28 cellular contexts compared by ENCODE assay signal in genomic region chr10:12614390-12615003, GRCh38.
DNase-seq lines count a peak whose midpoint lies in the region; ATAC-seq and TF ChIP-seq lines count a peak whose summit lies in the region.
"Had no signal": no experiment of that assay in that cellular context is flagged by ENCODE, and none has a peak within 500 bp of the region (broad histone marks: within the 10 kb centered on the region; RNA-seq: fewer than 3 reads in every experiment).

No MANE protein-coding gene starts in this region.

- no peak overlapping the region for H2AFZ ChIP-seq in PC-3 (ENCODE audit: low read length)
- no peak overlapping the region for H2AFZ ChIP-seq in mesenchymal stem cell (ENCODE audit: low read depth, low read length)
- H2AFZ ChIP-seq: GM23338 had no signal

- no TSS peak for BruUV-seq in PC-3 (replicated peaks; lab: Mats Ljungman, UMichigan)

- no peak overlapping the region for H4K91ac ChIP-seq in mesenchymal stem cell (ENCODE audit: low read length)

- CTCF ChIA-PET in HEK293 (lab: Yijun Ruan, JAX) = interaction anchor here (0.6 kb wide), 2 partner anchors 210 to 400 kb away, joined by 3 to 4 read pairs; no protein-coding TSS in a partner anchor
- CTCF ChIA-PET in PC-3 (lab: Charles Lee) = no interaction called here

- no peaks in the 10 kb centered on the region for H3K4me1 ChIP-seq in HEK293 (ENCODE audit: control insufficient read depth, insufficient read depth, low read length)
- peaks cover 10% of the 10 kb centered on the region for H3K4me1 ChIP-seq in PC-3 (ENCODE audit: insufficient read depth, low read length)
- H3K4me1 ChIP-seq in mesenchymal stem cell (ENCODE audit: control insufficient read depth, insufficient read depth, low read depth, low read length) = peaks cover 7% of the 10 kb centered on the region
- H3K4me1 ChIP-seq: gastrocnemius medialis, psoas muscle, vagina had no signal

- no peak overlapping the region for H2BK120ac ChIP-seq in mesenchymal stem cell (ENCODE audit: low read depth, low read length)

- no peak overlapping the region for H2BK12ac ChIP-seq in mesenchymal stem cell (ENCODE audit: low read length in 2 of 2)

- TF ChIP-seq CTCF in HEK293 (tag by site-specific recombination; IDR thresholded peaks at IDR 0.05) (no peak), PC-3 (conservative IDR thresholded peaks at IDR 0.05; ENCODE audit: low read depth, low read length) (no peak)

- H4K8ac ChIP-seq in mesenchymal stem cell (ENCODE audit: low read length) = no peak overlapping the region

- H4K20me1 ChIP-seq in PC-3 (ENCODE audit: low read length) = no peaks in the 10 kb centered on the region

- no peak overlapping the region for H3K18ac ChIP-seq in mesenchymal stem cell (ENCODE audit: low read depth in 1 of 2, low read length in 2 of 2)

- peak; percentile 31 for DNase-seq in NCI-H1092 treated with DMSO at 0.1 percent for 48 hours (lab: John Stamatoyannopoulos, UW)
- DNase-seq in NCI-H1092 (lab: John Stamatoyannopoulos, UW) = no peak
- no peak for DNase-seq in PC-3
- DNase-seq in mesenchymal stem cell = no peak
- DNase-seq in GM03348 (ENCODE audit: low spot score) = no peak
- DNase-seq: activated CD4-positive, alpha-beta T cell treated with anti-CD3 and anti-CD28 coated beads for 4 hours; activated effector memory CD4-positive, alpha-beta T cell treated with Interleukin-2 at 50 U/mL for 16 hours; activated naive CD8-positive, alpha-beta T cell treated with anti-CD3 and anti-CD28 coated beads for 36 hours; caudate nucleus; CD4-positive, alpha-beta T cell; cortex of kidney; gastrocnemius medialis; hypothalamus; immature natural killer cell; naive B cell; NCI-H1048; NCI-H2029 treated with DMSO at 0.1 percent for 48 hours; NCI-H774; nucleus accumbens; psoas muscle; Right ventricle myocardium superior; stimulated activated CD8-positive, alpha-beta memory T cell treated with anti-CD3 and anti-CD28 coated beads, Interleukin-4, amount 100 ng/mL, for 48 hours; stimulated activated naive CD8-positive, alpha-beta T cell treated with anti-CD3 and anti-CD28 coated beads, Interleukin-15, amount 100 ng/mL, for 72 hours had no signal

- no peaks in the 10 kb centered on the region for H3K79me2 ChIP-seq in PC-3 (ENCODE audit: low read length)

- H3K9me3 ChIP-seq in HEK293 (ENCODE audit: control insufficient read depth, insufficient read depth, low read depth, low read length) (no peaks in the 10 kb centered on the region), PC-3 (ENCODE audit: low read length) (no peaks in the 10 kb centered on the region), mesenchymal stem cell (ENCODE audit: control insufficient read depth, low read length) (no peaks in the 10 kb centered on the region)
- H3K9me3 ChIP-seq: gastrocnemius medialis, psoas muscle, vagina had no signal

- no peak overlapping the region for H3K4ac ChIP-seq in mesenchymal stem cell (ENCODE audit: low read depth in 1 of 2, low read length in 2 of 2)

- H3K4me2 ChIP-seq in PC-3 (ENCODE audit: low read length) (no peak overlapping the region), mesenchymal stem cell (ENCODE audit: low read length, poor library complexity, severe bottlenecking) (no peak overlapping the region)
- H3K4me2 ChIP-seq: GM23338 had no signal

- H3K27me3 ChIP-seq in PC-3 (ENCODE audit: low read length) = no peaks in the 10 kb centered on the region
- H3K27me3 ChIP-seq in mesenchymal stem cell (ENCODE audit: control insufficient read depth in 1 of 2, insufficient read depth in 1 of 2, low read length in 2 of 2) = no peaks in the 10 kb centered on the region
- H3K27me3 ChIP-seq: gastrocnemius medialis, vagina had no signal

- POLR2A ChIA-PET in HEK293 (lab: Yijun Ruan, JAX) = no interaction called here
- POLR2A ChIA-PET in PC-3 (lab: Charles Lee; ENCODE audit: unreplicated experiment) = no interaction called here

- H3F3A ChIP-seq in PC-3 (ENCODE audit: low read length, unreplicated experiment) = no peaks in the 10 kb centered on the region

- H3K36me3 ChIP-seq in HEK293 (ENCODE audit: control insufficient read depth in 2 of 2, insufficient read depth in 1 of 2, low read length in 2 of 2) (no peaks in the 10 kb centered on the region), PC-3 (ENCODE audit: low read depth, low read length) (no peaks in the 10 kb centered on the region), mesenchymal stem cell (ENCODE audit: control insufficient read depth in 1 of 2, insufficient read depth in 2 of 2, low read depth in 1 of 2, low read length in 2 of 2) (no peaks in the 10 kb centered on the region)
- H3K36me3 ChIP-seq: gastrocnemius medialis, vagina had no signal

- H2AK5ac ChIP-seq in mesenchymal stem cell (ENCODE audit: low read length, severe bottlenecking) = peak overlapping the region; percentile 26

- no peak overlapping the region for H2BK5ac ChIP-seq in mesenchymal stem cell (ENCODE audit: low read depth, low read length, poor library complexity, severe bottlenecking)

- no peak overlapping the region for H2BK15ac ChIP-seq in mesenchymal stem cell (ENCODE audit: low read depth, poor library complexity, severe bottlenecking)

- no peak overlapping the region for H3K23ac ChIP-seq in mesenchymal stem cell (ENCODE audit: low read length in 2 of 2)

- H3K14ac ChIP-seq in mesenchymal stem cell (ENCODE audit: low read length in 2 of 2) = no peak overlapping the region

- H3K4me3 ChIP-seq in HEK293 (ENCODE audit: low read depth, low read length) (no peak overlapping the region), PC-3 (ENCODE audit: low read length) (no peak overlapping the region), mesenchymal stem cell (ENCODE audit: insufficient read depth in 1 of 2, low read depth in 1 of 2, low read length in 2 of 2) (no peak overlapping the region)
- H3K4me3 ChIP-seq: gastrocnemius medialis, GM23338, psoas muscle, vagina had no signal

- H3K9ac ChIP-seq in PC-3 (ENCODE audit: low read length) (no peak overlapping the region), mesenchymal stem cell (ENCODE audit: low read length) (no peak overlapping the region)

- intact Hi-C loops in PC-3 (cut with micrococcal nuclease) = no loop called here

- peaks cover 46% of the 10 kb centered on the region for H3K79me1 ChIP-seq in mesenchymal stem cell (replicated peaks; ENCODE audit: low read length, poor library complexity, severe bottlenecking)

- WGBS in mesenchymal stem cell = 82% methylated on average over 4 of the region's 8 CpGs

- H3K27ac ChIP-seq in HEK293 (ENCODE audit: extremely low read depth, low read depth, low read length) (no peak overlapping the region), PC-3 (ENCODE audit: low read length) (no peak overlapping the region), mesenchymal stem cell (ENCODE audit: low read length, poor library complexity, severe bottlenecking) (no peak overlapping the region)
- H3K27ac ChIP-seq: gastrocnemius medialis, psoas muscle, vagina had no signal

- ATAC-seq in PC-3 = peak; percentile 31
- ATAC-seq in HG03521 (IDR thresholded peaks at IDR 0.05; ENCODE audit: unreplicated experiment) = no peak
- ATAC-seq in GM19467 (IDR thresholded peaks at IDR 0.05; ENCODE audit: unreplicated experiment) = no peak
- ATAC-seq: gastrocnemius medialis; GM23338; psoas muscle; stimulated activated naive CD8-positive, alpha-beta T cell treated with anti-CD3 and anti-CD28 coated beads, Interleukin-15, amount 100 ng/mL, for 72 hours had no signal

- H3K9me2 ChIP-seq in PC-3 (replicated peaks; ENCODE audit: low read length) = no peaks in the 10 kb centered on the region

TF ChIP-seq in HEK293, 187 proteins besides CTCF, POLR2A, EP300 and RAD21:
- 0 out of 2 replicates have a peak, but pooled peaks have one; percentile 25 for TF ChIP-seq ZIC2 (tag by site-specific recombination; IDR thresholded peaks at IDR 0.05)
- no peak for TF ChIP-seq ZNF558 (tag by site-specific recombination; IDR thresholded peaks at IDR 0.05)
- TF ChIP-seq ZNF600 (tag by site-specific recombination; IDR thresholded peaks at IDR 0.05) = 0 out of 2 replicates have a peak, but pooled peaks have one; percentile 13
- TF ChIP-seq ZNF837 (tag by site-specific recombination; IDR thresholded peaks at IDR 0.05) = no peak
- TF ChIP-seq, protein P1, sequence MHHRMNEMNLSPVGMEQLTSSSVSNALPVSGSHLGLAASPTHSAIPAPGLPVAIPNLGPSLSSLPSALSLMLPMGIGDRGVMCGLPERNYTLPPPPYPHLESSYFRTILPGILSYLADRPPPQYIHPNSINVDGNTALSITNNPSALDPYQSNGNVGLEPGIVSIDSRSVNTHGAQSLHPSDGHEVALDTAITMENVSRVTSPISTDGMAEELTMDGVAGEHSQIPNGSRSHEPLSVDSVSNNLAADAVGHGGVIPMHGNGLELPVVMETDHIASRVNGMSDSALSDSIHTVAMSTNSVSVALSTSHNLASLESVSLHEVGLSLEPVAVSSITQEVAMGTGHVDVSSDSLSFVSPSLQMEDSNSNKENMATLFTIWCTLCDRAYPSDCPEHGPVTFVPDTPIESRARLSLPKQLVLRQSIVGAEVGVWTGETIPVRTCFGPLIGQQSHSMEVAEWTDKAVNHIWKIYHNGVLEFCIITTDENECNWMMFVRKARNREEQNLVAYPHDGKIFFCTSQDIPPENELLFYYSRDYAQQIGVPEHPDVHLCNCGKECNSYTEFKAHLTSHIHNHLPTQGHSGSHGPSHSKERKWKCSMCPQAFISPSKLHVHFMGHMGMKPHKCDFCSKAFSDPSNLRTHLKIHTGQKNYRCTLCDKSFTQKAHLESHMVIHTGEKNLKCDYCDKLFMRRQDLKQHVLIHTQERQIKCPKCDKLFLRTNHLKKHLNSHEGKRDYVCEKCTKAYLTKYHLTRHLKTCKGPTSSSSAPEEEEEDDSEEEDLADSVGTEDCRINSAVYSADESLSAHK (tag by site-specific recombination; IDR thresholded peaks at IDR 0.05) = 0 out of 2 replicates have a peak, but pooled peaks have one; percentile 34
